Comparison of ENCODE assay signal across 16 cellular contexts in the genomic region with DNA sequence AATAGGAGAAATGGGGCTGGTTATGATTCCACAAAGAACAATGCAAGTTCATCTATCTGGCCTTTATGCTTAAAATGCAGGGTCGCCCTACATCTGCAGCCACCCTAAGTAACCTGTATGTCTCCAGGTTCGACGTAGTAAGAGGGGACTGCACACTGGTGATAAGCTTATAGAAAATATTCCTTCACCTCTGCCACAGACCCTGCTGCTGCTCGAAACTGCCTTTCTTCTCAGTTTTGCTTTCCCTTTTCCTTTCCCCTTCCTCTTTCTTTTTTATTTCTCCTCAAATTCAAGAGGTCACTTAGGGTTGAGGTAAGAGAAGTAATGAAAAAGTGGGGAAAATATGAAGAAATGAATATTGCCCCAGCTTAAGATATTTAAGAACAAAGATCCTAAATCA.
A peak's percentile ranks its signal among the peaks of the same experiment; 100 is the strongest.
DNase-seq lines count a peak whose midpoint lies in the region; ATAC-seq and TF ChIP-seq lines count a peak whose summit lies in the region.
"Had no signal": no experiment of that assay in that cellular context is flagged by ENCODE, and none has a peak within 500 bp of the region (broad histone marks: within the 10 kb centered on the region; RNA-seq: fewer than 3 reads in every experiment).

No MANE protein-coding gene starts in this region.

- no peaks in the 10 kb centered on the region for H3K9me3 Mint-ChIP-seq in endothelial cell (ENCODE audit: unreplicated experiment)
- H3K9me3 Mint-ChIP-seq: activated T-helper 1 cell treated with anti-CD3 and anti-CD28 coated beads, Interleukin-12 subunit alpha, Interleukin-12 subunit beta, Interleukin-2, Interleukin-4 antibody, amounts not matched to agents 30 ng/mL and 10 ng/mL and 1 ng/mL, durations not matched to agents 14 hours and 24 hours and 36 hours; endodermal cell had no signal

- H3K4me1 Mint-ChIP-seq in endothelial cell (ENCODE audit: unreplicated experiment): peaks cover 7% of the 10 kb centered on the region
- H3K4me1 Mint-ChIP-seq: endodermal cell had no signal

- H3K27ac ChIP-seq in Peyer's patch: no peak overlapping the region
- H3K27ac ChIP-seq: brain microvascular endothelial cell, left ventricle myocardium inferior, VCaP had no signal

- H3K4me3 Mint-ChIP-seq in endothelial cell (ENCODE audit: unreplicated experiment): no peak overlapping the region
- H3K4me3 Mint-ChIP-seq: activated T-helper 1 cell treated with anti-CD3 and anti-CD28 coated beads, Interleukin-12 subunit alpha, Interleukin-12 subunit beta, Interleukin-2, Interleukin-4 antibody, amounts not matched to agents 30 ng/mL and 10 ng/mL and 1 ng/mL, durations not matched to agents 14 hours and 24 hours and 36 hours; endodermal cell had no signal

- H3K36me3 ChIP-seq in Peyer's patch: no peaks in the 10 kb centered on the region
- H3K36me3 ChIP-seq: brain microvascular endothelial cell, left ventricle myocardium inferior had no signal

- DNase-seq in GM12865 (ENCODE audit: low read depth) (peak; percentile 16), Peyer's patch (no peak), endothelial cell (ENCODE audit: low spot score) (no peak), NCI-H1930 (lab: John Stamatoyannopoulos, UW) (no peak), GOT3 (lab: John Stamatoyannopoulos, UW) (no peak)
- DNase-seq: brain microvascular endothelial cell, DND-41, endodermal cell, left ventricle myocardium inferior, SHP77 treated with DMSO at 0.1 percent for 48 hours, small intestine had no signal

- no peaks in the 10 kb centered on the region for H3K27me3 ChIP-seq in Peyer's patch
- H3K27me3 ChIP-seq: brain microvascular endothelial cell had no signal

- H3K36me3 Mint-ChIP-seq in endothelial cell (ENCODE audit: low read depth, unreplicated experiment): no peaks in the 10 kb centered on the region

- ATAC-seq in GM19351 (IDR thresholded peaks at IDR 0.05; ENCODE audit: unreplicated experiment): peak; percentile 65
- peak; percentile 65 for ATAC-seq in HG02759 (IDR thresholded peaks at IDR 0.05; ENCODE audit: unreplicated experiment)
- peak; percentile 50 for ATAC-seq in HG03558 (IDR thresholded peaks at IDR 0.05; ENCODE audit: extremely low read depth, unreplicated experiment)

- H3K4me3 ChIP-seq in GM12865 (ENCODE audit: low read depth, low read length) (no peak overlapping the region), Peyer's patch (no peak overlapping the region)
- H3K4me3 ChIP-seq: left ventricle myocardium inferior had no signal

- TF ChIP-seq CTCF in GM12865 (IDR thresholded peaks at IDR 0.05; ENCODE audit: insufficient read depth, low read depth, low read length, missing control alignments) (no peak), Peyer's patch (IDR thresholded peaks at IDR 0.05) (no peak), endothelial cell (IDR thresholded peaks at IDR 0.05; ENCODE audit: unreplicated experiment) (no peak)

- TF ChIP-seq POLR2A in Peyer's patch (IDR thresholded peaks at IDR 0.05): no peak

- H3K4me1 ChIP-seq in Peyer's patch: no peaks in the 10 kb centered on the region
- H3K4me1 ChIP-seq: left ventricle myocardium inferior had no signal

- no peaks in the 10 kb centered on the region for H3K9me3 ChIP-seq in Peyer's patch
- H3K9me3 ChIP-seq: left ventricle myocardium inferior had no signal

- H3K27me3 Mint-ChIP-seq in endothelial cell (ENCODE audit: unreplicated experiment): peaks cover 4% of the 10 kb centered on the region

- no peak overlapping the region for H3K27ac Mint-ChIP-seq in endothelial cell (ENCODE audit: unreplicated experiment)
- H3K27ac Mint-ChIP-seq: endodermal cell had no signal
